ENCODE assay signal across 1 cellular context in genomic region chr22:36204001-36204640, GRCh38.
TF ChIP-seq lines count a peak whose summit lies in the region.

No MANE protein-coding gene starts in this region.

TF ChIP-seq in WTC11, 78 proteins besides CTCF, POLR2A, EP300 and RAD21 (continued from another document):
- no peak for TF ChIP-seq MLX (CRISPR knock-in tag; IDR thresholded peaks at IDR 0.05)
- TF ChIP-seq, protein P1, sequence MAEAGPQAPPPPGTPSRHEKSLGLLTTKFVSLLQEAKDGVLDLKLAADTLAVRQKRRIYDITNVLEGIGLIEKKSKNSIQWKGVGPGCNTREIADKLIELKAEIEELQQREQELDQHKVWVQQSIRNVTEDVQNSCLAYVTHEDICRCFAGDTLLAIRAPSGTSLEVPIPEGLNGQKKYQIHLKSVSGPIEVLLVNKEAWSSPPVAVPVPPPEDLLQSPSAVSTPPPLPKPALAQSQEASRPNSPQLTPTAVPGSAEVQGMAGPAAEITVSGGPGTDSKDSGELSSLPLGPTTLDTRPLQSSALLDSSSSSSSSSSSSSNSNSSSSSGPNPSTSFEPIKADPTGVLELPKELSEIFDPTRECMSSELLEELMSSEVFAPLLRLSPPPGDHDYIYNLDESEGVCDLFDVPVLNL (CRISPR knock-in tag; IDR thresholded peaks at IDR 0.05; ENCODE audit: borderline replicate concordance, low read depth), result no peak
- no peak for TF ChIP-seq ESRRA (CRISPR knock-in tag; IDR thresholded peaks at IDR 0.05; ENCODE audit: borderline replicate concordance)
- TF ChIP-seq, protein P2, sequence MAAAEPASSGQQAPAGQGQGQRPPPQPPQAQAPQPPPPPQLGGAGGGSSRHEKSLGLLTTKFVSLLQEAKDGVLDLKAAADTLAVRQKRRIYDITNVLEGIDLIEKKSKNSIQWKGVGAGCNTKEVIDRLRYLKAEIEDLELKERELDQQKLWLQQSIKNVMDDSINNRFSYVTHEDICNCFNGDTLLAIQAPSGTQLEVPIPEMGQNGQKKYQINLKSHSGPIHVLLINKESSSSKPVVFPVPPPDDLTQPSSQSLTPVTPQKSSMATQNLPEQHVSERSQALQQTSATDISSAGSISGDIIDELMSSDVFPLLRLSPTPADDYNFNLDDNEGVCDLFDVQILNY (CRISPR knock-in tag; IDR thresholded peaks at IDR 0.05), result no peak
- TF ChIP-seq GRHL2 (CRISPR knock-in tag; IDR thresholded peaks at IDR 0.05; ENCODE audit: insufficient replicate concordance, severe bottlenecking), result no peak
